ENCODE assay signal across 10 cellular contexts in genomic region chr2:120934891-120935338, GRCh38.
A peak's percentile ranks its signal among the peaks of the same experiment; 100 is the strongest.
DNase-seq lines count a peak whose midpoint lies in the region; ATAC-seq and TF ChIP-seq lines count a peak whose summit lies in the region.
"Had no signal": no experiment of that assay in that cellular context is flagged by ENCODE, and none has a peak within 500 bp of the region (broad histone marks: within the 10 kb centered on the region; RNA-seq: fewer than 3 reads in every experiment).

No MANE protein-coding gene starts in this region.

- H3K9me3 ChIP-seq in left ventricle myocardium inferior (replicated peaks) (peaks cover 5% of the 10 kb centered on the region), mesenchymal stem cell (ENCODE audit: control insufficient read depth, low read length) (no peaks in the 10 kb centered on the region)

- H3K27me3 ChIP-seq in left ventricle myocardium inferior (ENCODE audit: low read depth) (peaks cover 16% of the 10 kb centered on the region), mesenchymal stem cell (ENCODE audit: control insufficient read depth in 1 of 2, insufficient read depth in 1 of 2, low read length in 2 of 2) (no peaks in the 10 kb centered on the region)

- no peak overlapping the region for H3K27ac ChIP-seq in left ventricle myocardium inferior (replicated peaks)
- H3K27ac ChIP-seq in coronary artery: peak overlapping the region; percentile 54 to 85
- peak overlapping the region; percentile 84 for H3K27ac ChIP-seq in mesenchymal stem cell (ENCODE audit: low read length, poor library complexity, severe bottlenecking)

- no peaks in the 10 kb centered on the region for H3K9me3 Mint-ChIP-seq in activated CD4-positive, alpha-beta T cell treated with anti-CD3 and anti-CD28 coated beads, Interleukin-2, amount 10 ng/mL, durations not matched to agents 7 days and 5 days

- ATAC-seq in Right ventricle myocardium inferior: peak; percentile 42

- no peak for TF ChIP-seq CTCF in left ventricle myocardium inferior (IDR thresholded peaks at IDR 0.05; ENCODE audit: borderline replicate concordance)
- no peak for TF ChIP-seq CTCF in coronary artery (IDR thresholded peaks at IDR 0.05)

- H3K14ac ChIP-seq in mesenchymal stem cell (ENCODE audit: low read length in 2 of 2): peak overlapping the region in 1 of 2 experiments; percentile 45

- H3K36me3 ChIP-seq in left ventricle myocardium inferior (no peaks in the 10 kb centered on the region), mesenchymal stem cell (ENCODE audit: control insufficient read depth in 1 of 2, insufficient read depth in 2 of 2, low read depth in 1 of 2, low read length in 2 of 2) (peaks cover 0 to 15% of the 10 kb centered on the region in 2 experiments)

- peaks cover 27% of the 10 kb centered on the region for H3K79me1 ChIP-seq in mesenchymal stem cell (replicated peaks; ENCODE audit: low read length, poor library complexity, severe bottlenecking)

- H3K27me3 Mint-ChIP-seq in activated CD4-positive, alpha-beta T cell treated with anti-CD3 and anti-CD28 coated beads, Interleukin-2, amount 10 ng/mL, durations not matched to agents 7 days and 5 days: no peaks in the 10 kb centered on the region
- H3K27me3 Mint-ChIP-seq: activated naive CD8-positive, alpha-beta T cell had no signal

- H3K4me3 ChIP-seq in left ventricle myocardium inferior (no peak overlapping the region), coronary artery (no peak overlapping the region), mesenchymal stem cell (ENCODE audit: insufficient read depth in 1 of 2, low read depth in 1 of 2, low read length in 2 of 2) (peak overlapping the region in 1 of 2 experiments; percentile 60)

- no peak overlapping the region for H4K8ac ChIP-seq in mesenchymal stem cell (ENCODE audit: low read length)

- peak overlapping the region; percentile 48 for H3K9ac ChIP-seq in mesenchymal stem cell (ENCODE audit: low read length)

- H3K4ac ChIP-seq in mesenchymal stem cell (ENCODE audit: low read depth in 1 of 2, low read length in 2 of 2): peak overlapping the region in 1 of 2 experiments; percentile 77

- H2BK120ac ChIP-seq in mesenchymal stem cell (ENCODE audit: low read depth, low read length): no peak overlapping the region

- no peak for DNase-seq in Right ventricle myocardium inferior (ENCODE audit: missing footprints)
- DNase-seq in left ventricle myocardium inferior: no peak
- no peak for DNase-seq in coronary artery (ENCODE audit: low spot score)
- peak; percentile 97 for DNase-seq in mesenchymal stem cell
- no peak for DNase-seq in NOMO-1 treated with dmso at 0.1 percent for 144 hours (lab: John Stamatoyannopoulos, UW; ENCODE audit: unreplicated experiment)
- no peak for DNase-seq in activated CD4-positive, alpha-beta T cell treated with anti-CD3 and anti-CD28 coated beads, Interleukin-2, amount 10 ng/mL, durations not matched to agents 7 days and 5 days
- DNase-seq in NCI-H2227 (lab: John Stamatoyannopoulos, UW; ENCODE audit: unreplicated experiment): no peak
- no peak for DNase-seq in activated T-cell treated with anti-CD3 and anti-CD28 coated beads, Interleukin-2, amount 50 U/mL, for 1 hour
- DNase-seq: stimulated activated naive CD4-positive, alpha-beta T cell treated with Interleukin-2 at 50 U/mL for 16 hours had no signal

- H4K91ac ChIP-seq in mesenchymal stem cell (ENCODE audit: low read length): peak overlapping the region; percentile 74

- peak overlapping the region; percentile 55 for H2AK5ac ChIP-seq in mesenchymal stem cell (ENCODE audit: low read length, severe bottlenecking)

- peak overlapping the region; percentile 36 for H2BK5ac ChIP-seq in mesenchymal stem cell (ENCODE audit: low read depth, low read length, poor library complexity, severe bottlenecking)

- H3K18ac ChIP-seq in mesenchymal stem cell (ENCODE audit: low read depth in 1 of 2, low read length in 2 of 2): peak overlapping the region; percentile 6 to 92

- H2AFZ ChIP-seq in mesenchymal stem cell (ENCODE audit: low read depth, low read length): no peak overlapping the region

- peak overlapping the region; percentile 80 to 93 for H2BK12ac ChIP-seq in mesenchymal stem cell (ENCODE audit: low read length in 2 of 2)

- POLR2A ChIA-PET in activated CD4-positive, alpha-beta T cell treated with anti-CD3 and anti-CD28 coated beads, Interleukin-2, amount 10 ng/mL, durations not matched to agents 7 days and 5 days (lab: Charles Lee): no interaction called here

- intact Hi-C loops in Right ventricle myocardium inferior (cut with DNase I) (no loop called here), left ventricle myocardium inferior (cut with micrococcal nuclease) (no loop called here)

- H3K4me3 Mint-ChIP-seq in activated CD4-positive, alpha-beta T cell treated with anti-CD3 and anti-CD28 coated beads, Interleukin-2, amount 10 ng/mL, durations not matched to agents 7 days and 5 days: no peak overlapping the region
- H3K4me3 Mint-ChIP-seq: activated naive CD8-positive, alpha-beta T cell had no signal

- H3K23ac ChIP-seq in mesenchymal stem cell (ENCODE audit: low read length in 2 of 2): no peak overlapping the region

- peaks cover 30% of the 10 kb centered on the region for H3K4me1 ChIP-seq in left ventricle myocardium inferior
- peaks cover 66% of the 10 kb centered on the region for H3K4me1 ChIP-seq in mesenchymal stem cell (ENCODE audit: control insufficient read depth, insufficient read depth, low read depth, low read length)

- H3K36me3 Mint-ChIP-seq in activated CD4-positive, alpha-beta T cell treated with anti-CD3 and anti-CD28 coated beads, Interleukin-2, amount 10 ng/mL, durations not matched to agents 7 days and 5 days (ENCODE audit: low read depth): no peaks in the 10 kb centered on the region
- H3K36me3 Mint-ChIP-seq: activated naive CD8-positive, alpha-beta T cell had no signal

- no peak overlapping the region for H3K27ac Mint-ChIP-seq in activated CD4-positive, alpha-beta T cell treated with anti-CD3 and anti-CD28 coated beads, Interleukin-2, amount 10 ng/mL, durations not matched to agents 7 days and 5 days
- H3K27ac Mint-ChIP-seq: activated naive CD8-positive, alpha-beta T cell had no signal

- 11% methylated on average over 10 of the region's 10 CpGs for WGBS in mesenchymal stem cell

- CTCF ChIA-PET in activated CD4-positive, alpha-beta T cell treated with anti-CD3 and anti-CD28 coated beads, Interleukin-2, amount 10 ng/mL, durations not matched to agents 7 days and 5 days (lab: Charles Lee): no interaction called here

- peak overlapping the region; percentile 65 for H2BK15ac ChIP-seq in mesenchymal stem cell (ENCODE audit: low read depth, poor library complexity, severe bottlenecking)

- no peaks in the 10 kb centered on the region for H3K4me1 Mint-ChIP-seq in activated CD4-positive, alpha-beta T cell treated with anti-CD3 and anti-CD28 coated beads, Interleukin-2, amount 10 ng/mL, durations not matched to agents 7 days and 5 days

- H3K4me2 ChIP-seq in mesenchymal stem cell (ENCODE audit: low read length, poor library complexity, severe bottlenecking): peak overlapping the region; percentile 40
